ENCODE assay signal across 2 cellular contexts in genomic region chr9:35673998-35674361, GRCh38.
TF ChIP-seq lines count a peak whose summit lies in the region.

No MANE protein-coding gene starts in this region.

TF ChIP-seq in SK-N-SH, 30 proteins besides CTCF, POLR2A, EP300 and RAD21:
- TF ChIP-seq FOSL2 (IDR thresholded peaks at IDR 0.05; ENCODE audit: borderline replicate concordance, low read depth), result no peak
- no peak for TF ChIP-seq FOXM1 (IDR thresholded peaks at IDR 0.05; ENCODE audit: low read depth)
- TF ChIP-seq FOXJ3 (CRISPR knock-in tag; IDR thresholded peaks at IDR 0.05), result no peak
- no peak for TF ChIP-seq SMC3 (IDR thresholded peaks at IDR 0.05; ENCODE audit: low read depth, low read length)
- no peak for TF ChIP-seq NRF1 (IDR thresholded peaks at IDR 0.05; ENCODE audit: low read depth, low read length)
- TF ChIP-seq TAF1 (IDR thresholded peaks at IDR 0.05; ENCODE audit: borderline replicate concordance, low read depth, low read length), result no peak
- TF ChIP-seq MAX (IDR thresholded peaks at IDR 0.05; ENCODE audit: low read depth), result no peak
- no peak for TF ChIP-seq EZH2phosphoT487 (IDR thresholded peaks at IDR 0.05; ENCODE audit: borderline replicate concordance, low read depth)
- TF ChIP-seq NFIC (IDR thresholded peaks at IDR 0.05; ENCODE audit: borderline replicate concordance), result no peak
- no peak for TF ChIP-seq IRF3 (IDR thresholded peaks at IDR 0.05; ENCODE audit: low read depth, low read length)
- TF ChIP-seq RXRA (IDR thresholded peaks at IDR 0.05; ENCODE audit: borderline replicate concordance, low read depth), result no peak

TF ChIP-seq in SK-N-SH treated with all-trans-retinoic acid at 6 μM for 48 hours, 23 proteins besides CTCF, POLR2A, EP300 and RAD21:
- TF ChIP-seq CSRNP3 (CRISPR knock-in tag; IDR thresholded peaks at IDR 0.05) (no peak), ZC3H10 (CRISPR knock-in tag; IDR thresholded peaks at IDR 0.05) (no peak), ISL1 (CRISPR knock-in tag; IDR thresholded peaks at IDR 0.05) (no peak), ARNTL (CRISPR knock-in tag; IDR thresholded peaks at IDR 0.05; ENCODE audit: borderline replicate concordance, low read depth) (no peak), CSDC2 (CRISPR knock-in tag; IDR thresholded peaks at IDR 0.05) (no peak), GLIS3 (CRISPR knock-in tag; IDR thresholded peaks at IDR 0.05) (no peak), ZFP30 (CRISPR knock-in tag; IDR thresholded peaks at IDR 0.05) (no peak), PATZ1 (CRISPR knock-in tag; IDR thresholded peaks at IDR 0.05; ENCODE audit: borderline replicate concordance) (no peak), BACH2 (CRISPR knock-in tag; IDR thresholded peaks at IDR 0.05; ENCODE audit: borderline replicate concordance) (no peak), ZNF8 (CRISPR knock-in tag; IDR thresholded peaks at IDR 0.05) (no peak), TSHZ2 (CRISPR knock-in tag; IDR thresholded peaks at IDR 0.05) (no peak), RARB (CRISPR knock-in tag; IDR thresholded peaks at IDR 0.05) (no peak), TOX (CRISPR knock-in tag; IDR thresholded peaks at IDR 0.05; ENCODE audit: borderline replicate concordance) (no peak), PPARA (CRISPR knock-in tag; IDR thresholded peaks at IDR 0.05; ENCODE audit: borderline replicate concordance) (no peak), ZNF565 (CRISPR knock-in tag; conservative IDR thresholded peaks at IDR 0.05; ENCODE audit: low read depth) (no peak)
